Comparison of ENCODE assay signal across 1 cellular context in genomic region chr5:138035605-138036537, GRCh38.
A peak's percentile ranks its signal among the peaks of the same experiment; 100 is the strongest.
TF ChIP-seq lines count a peak whose summit lies in the region.

No MANE protein-coding gene starts in this region.

TF ChIP-seq in HEK293, 187 proteins besides CTCF, POLR2A, EP300 and RAD21 (continued from another document):
- TF ChIP-seq ZNF394 (tag by site-specific recombination; IDR thresholded peaks at IDR 0.05; ENCODE audit: borderline replicate concordance) = peak; percentile 45; the same call in 1 of the 2 replicates
- TF ChIP-seq FEZF1 (tag by site-specific recombination; IDR thresholded peaks at IDR 0.05) = no peak
- TF ChIP-seq ZNF175 (tag by site-specific recombination; IDR thresholded peaks at IDR 0.05) = no peak
- TF ChIP-seq PRDM10 (tag by site-specific recombination; IDR thresholded peaks at IDR 0.05) = peak; percentile 97
- TF ChIP-seq SALL2 (tag by site-specific recombination; IDR thresholded peaks at IDR 0.05; ENCODE audit: borderline replicate concordance) = no peak
- no peak for TF ChIP-seq ZNF513 (tag by site-specific recombination; IDR thresholded peaks at IDR 0.05)
- peak; percentile 41; the same call in 1 of the 2 replicates for TF ChIP-seq ZNF692 (tag by site-specific recombination; IDR thresholded peaks at IDR 0.05)
- TF ChIP-seq ZNF560 (tag by site-specific recombination; IDR thresholded peaks at IDR 0.05; ENCODE audit: borderline replicate concordance) = no peak
- TF ChIP-seq ZNF121 (tag by site-specific recombination; IDR thresholded peaks at IDR 0.05) = peak; percentile 40; the same call in 1 of the 2 replicates
- no peak for TF ChIP-seq YY1 (tag by site-specific recombination; IDR thresholded peaks at IDR 0.05)
- TF ChIP-seq ZNF341 (tag by site-specific recombination; IDR thresholded peaks at IDR 0.05; ENCODE audit: low read depth) = peak; percentile 83
- TF ChIP-seq ZNF843 (tag by site-specific recombination; IDR thresholded peaks at IDR 0.05) = no peak
- TF ChIP-seq INSM2 (tag by site-specific recombination; IDR thresholded peaks at IDR 0.05) = no peak
- TF ChIP-seq SETDB1 (IDR thresholded peaks at IDR 0.05; ENCODE audit: insufficient read length, low read length) = peak; percentile 80
- TF ChIP-seq ZNF280C (tag by site-specific recombination; IDR thresholded peaks at IDR 0.05) = no peak
- no peak for TF ChIP-seq ZBTB20 (tag by site-specific recombination; IDR thresholded peaks at IDR 0.05)
- no peak for TF ChIP-seq ZBTB26 (tag by site-specific recombination; optimal IDR thresholded peaks at IDR 0.05)
- peak; percentile 80 for TF ChIP-seq IKZF3 (tag by site-specific recombination; IDR thresholded peaks at IDR 0.05)
- TF ChIP-seq ELK4 (IDR thresholded peaks at IDR 0.05; ENCODE audit: borderline replicate concordance, low read depth, low read length) = no peak
- peak; percentile 84 for TF ChIP-seq ZNF660 (tag by site-specific recombination; IDR thresholded peaks at IDR 0.05)
- TF ChIP-seq ZNF354C (tag by site-specific recombination; IDR thresholded peaks at IDR 0.05; ENCODE audit: borderline replicate concordance, low read depth) = no peak
- 0 out of 2 replicates have a peak, but pooled peaks have one; percentile 35 for TF ChIP-seq PRDM1 (tag by site-specific recombination; IDR thresholded peaks at IDR 0.05)
- no peak for TF ChIP-seq ZNF140 (tag by site-specific recombination; IDR thresholded peaks at IDR 0.05)
